ENCODE assay signal across 8 cellular contexts in genomic region chr17:7177210-7177953, GRCh38. TPM values are rescaled to one million over a fixed set of nuclear protein-coding genes. Genes with fewer than 3 reads are reported as not detected.
DNase-seq lines count a peak whose midpoint lies in the region; ATAC-seq and TF ChIP-seq lines count a peak whose summit lies in the region.

No MANE protein-coding gene starts in this region.

- WGBS in mammary epithelial cell (ENCODE audit: low coverage, missing lambda C conversion rate) = 6% methylated on average over 11 of the region's 31 CpGs
- 1% methylated on average over 30 of the region's 31 CpGs for WGBS in smooth muscle cell (ENCODE audit: low lambda C conversion rate)

- H3K9me3 ChIP-seq in mammary epithelial cell (replicated peaks; ENCODE audit: insufficient read depth, low read length) (no peaks in the 10 kb centered on the region), smooth muscle cell (replicated peaks; ENCODE audit: low read depth) (no peaks in the 10 kb centered on the region)

- no peak overlapping the region for H3K9ac ChIP-seq in mammary epithelial cell (ENCODE audit: insufficient read depth, low read length)
- peak overlapping the region; percentile 73 for H3K9ac ChIP-seq in smooth muscle cell (ENCODE audit: low read depth)

- no peak overlapping the region for H3K27ac ChIP-seq in mammary epithelial cell (ENCODE audit: insufficient read depth, low read depth, low read length)
- peak overlapping the region; percentile 9 for H3K27ac ChIP-seq in smooth muscle cell (ENCODE audit: low read depth)

- H3K79me2 ChIP-seq in mammary epithelial cell (ENCODE audit: insufficient read depth, low read length) (no peaks in the 10 kb centered on the region), smooth muscle cell (ENCODE audit: low read depth) (no peaks in the 10 kb centered on the region)

- H3K27me3 Mint-ChIP-seq in WTC11 (ENCODE audit: low read depth) = peaks cover 10% of the 10 kb centered on the region
- peaks cover 9% of the 10 kb centered on the region in 3 donors for H3K27me3 Mint-ChIP-seq in immature natural killer cell (ENCODE audit: low read depth in 3 of 3)

- H4K20me1 ChIP-seq in mammary epithelial cell (ENCODE audit: insufficient read depth, low read length) = no peaks in the 10 kb centered on the region
- no peaks in the 10 kb centered on the region for H4K20me1 ChIP-seq in smooth muscle cell (ENCODE audit: low read depth)

- dilution Hi-C loops in mammary epithelial cell (cut with HindIII; ENCODE audit: low sequenced_read_pairs) = loop anchor here (5.0 kb wide), 2 partner anchors 60 to 125 kb away; no protein-coding TSS in a partner anchor

- in situ Hi-C loops in mammary epithelial cell (cut with MboI; ENCODE audit: low sequenced_read_pairs in 2 of 2) = no loop called here

- no TSS peak for BruUV-seq in mammary epithelial cell (replicated peaks; lab: Mats Ljungman, UMichigan)

- H3K27me3 ChIP-seq in mammary epithelial cell (ENCODE audit: insufficient read depth, low read length) (peaks cover 3% of the 10 kb centered on the region), smooth muscle cell (ENCODE audit: low read depth) (no peaks in the 10 kb centered on the region)

- H3K4me1 Mint-ChIP-seq in WTC11 (peaks cover 12% of the 10 kb centered on the region), immature natural killer cell (peaks cover 10 to 11% of the 10 kb centered on the region in 2 donors)

- H3F3A ChIP-seq in smooth muscle cell (ENCODE audit: low read depth) = no peaks in the 10 kb centered on the region

- H3K4me2 ChIP-seq in mammary epithelial cell (ENCODE audit: insufficient read depth, low read depth, low read length) (peak overlapping the region; percentile 83), smooth muscle cell (peak overlapping the region; percentile 90)

- peak overlapping the region; percentile 80; the same call in 1 of the 2 replicates for H3K27ac Mint-ChIP-seq in WTC11
- H3K27ac Mint-ChIP-seq in immature natural killer cell = no peak overlapping the region

- H3K4me3 Mint-ChIP-seq in WTC11 = no peak overlapping the region
- peak overlapping the region in 3 of 5 donors; percentile 21 to 61 (median 58) for H3K4me3 Mint-ChIP-seq in immature natural killer cell

- POLR2A ChIA-PET in WTC11 (lab: Charles Lee) = interaction anchor here (1.3 to 1.9 kb wide), 4 partner anchors 43 to 142 kb away, joined by 3 to 8 read pairs (median 4); partner anchors contain the start of genes ACADVL and SLC16A13

- peaks cover 7% of the 10 kb centered on the region for H3K4me1 ChIP-seq in mammary epithelial cell (ENCODE audit: insufficient read depth, low read length)
- no peaks in the 10 kb centered on the region for H3K4me1 ChIP-seq in smooth muscle cell (ENCODE audit: low read depth)

- H3K36me3 Mint-ChIP-seq in WTC11 (no peaks in the 10 kb centered on the region; the same call in none of the 2 replicates), immature natural killer cell (no peaks in the 10 kb centered on the region)

- H3K36me3 ChIP-seq in mammary epithelial cell (ENCODE audit: insufficient read depth, low read length) (no peaks in the 10 kb centered on the region), smooth muscle cell (ENCODE audit: low read depth) (no peaks in the 10 kb centered on the region)

- DNase-seq in NCI-H146 (lab: John Stamatoyannopoulos, UW) (peak; percentile 52), WTC11 (ENCODE audit: low spot score) (peak; percentile 85), mammary epithelial cell (peak; percentile 37), immature natural killer cell (peak; percentile 56 to 57 (median 56)), smooth muscle cell (lab: John Stamatoyannopoulos, UW; ENCODE audit: unreplicated experiment) (peak; percentile 27)

- H2AFZ ChIP-seq in mammary epithelial cell (ENCODE audit: low read depth, low read length) (peak overlapping the region; percentile 85), smooth muscle cell (ENCODE audit: low read depth) (peak overlapping the region; percentile 36)

- peak; percentile 68 for ATAC-seq in WTC11
- no peak for ATAC-seq in HG03354 (IDR thresholded peaks at IDR 0.05; ENCODE audit: poor library complexity, severe bottlenecking, unreplicated experiment)
- no peak for ATAC-seq in HG03039 (IDR thresholded peaks at IDR 0.05; ENCODE audit: unreplicated experiment)

- H3K4me3 ChIP-seq in mammary epithelial cell (replicated peaks in 1 of 3; ENCODE audit: insufficient read depth in 1 of 3, low read depth in 2 of 3, low read length in 3 of 3) = peak overlapping the region; percentile 15 to 35 (median 20)
- H3K4me3 ChIP-seq in smooth muscle cell = peak overlapping the region; percentile 59

- intact Hi-C loops in mammary epithelial cell (cut with micrococcal nuclease) = loop anchor here (1.0 to 2.0 kb wide), 2 partner anchors 41 to 125 kb away; no protein-coding TSS in a partner anchor

- TF ChIP-seq CTCF in GM12873 (IDR thresholded peaks at IDR 0.05; ENCODE audit: insufficient read depth, low read depth, low read length, missing control alignments) (peak; percentile 94), WTC11 (IDR thresholded peaks at IDR 0.05) (peak; percentile 77), mammary epithelial cell (conservative IDR thresholded peaks at IDR 0.05 in 1 of 2, IDR thresholded peaks at IDR 0.05 in 1 of 2; ENCODE audit: extremely low read depth in 1 of 2, insufficient read depth in 1 of 2, low read depth in 1 of 2, low read length in 2 of 2) (peak; percentile 81 to 85), smooth muscle cell (IDR thresholded peaks at IDR 0.05; ENCODE audit: borderline replicate concordance, insufficient read depth, poor library complexity, severe bottlenecking) (peak; percentile 77)

- CTCF ChIA-PET in WTC11 (lab: Charles Lee) = interaction anchor here (0.6 to 4.5 kb wide), 43 partner anchors 9 to 262 kb away, joined by 3 to 75 read pairs (median 5); partner anchors contain the start of genes ACADVL, ASGR2, DLG4 and PHF23
- CTCF ChIA-PET in mammary epithelial cell (lab: Charles Lee; ENCODE audit: low non-redundant PET) = interaction anchor here (0.6 to 1.2 kb wide), 3 partner anchors 32 to 165 kb away, joined by 4 to 10 read pairs (median 5); partner anchors contain the start of gene RNASEK

- no peaks in the 10 kb centered on the region for H3K9me3 Mint-ChIP-seq in WTC11
- H3K9me3 Mint-ChIP-seq in immature natural killer cell = no peaks in the 10 kb centered on the region

TF ChIP-seq in WTC11, 78 proteins besides CTCF, POLR2A, EP300 and RAD21 (continues in another document):
- TF ChIP-seq, protein P1, sequence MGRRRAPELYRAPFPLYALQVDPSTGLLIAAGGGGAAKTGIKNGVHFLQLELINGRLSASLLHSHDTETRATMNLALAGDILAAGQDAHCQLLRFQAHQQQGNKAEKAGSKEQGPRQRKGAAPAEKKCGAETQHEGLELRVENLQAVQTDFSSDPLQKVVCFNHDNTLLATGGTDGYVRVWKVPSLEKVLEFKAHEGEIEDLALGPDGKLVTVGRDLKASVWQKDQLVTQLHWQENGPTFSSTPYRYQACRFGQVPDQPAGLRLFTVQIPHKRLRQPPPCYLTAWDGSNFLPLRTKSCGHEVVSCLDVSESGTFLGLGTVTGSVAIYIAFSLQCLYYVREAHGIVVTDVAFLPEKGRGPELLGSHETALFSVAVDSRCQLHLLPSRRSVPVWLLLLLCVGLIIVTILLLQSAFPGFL (CRISPR knock-in tag; IDR thresholded peaks at IDR 0.05; ENCODE audit: borderline replicate concordance) = no peak
- TF ChIP-seq, protein P2, sequence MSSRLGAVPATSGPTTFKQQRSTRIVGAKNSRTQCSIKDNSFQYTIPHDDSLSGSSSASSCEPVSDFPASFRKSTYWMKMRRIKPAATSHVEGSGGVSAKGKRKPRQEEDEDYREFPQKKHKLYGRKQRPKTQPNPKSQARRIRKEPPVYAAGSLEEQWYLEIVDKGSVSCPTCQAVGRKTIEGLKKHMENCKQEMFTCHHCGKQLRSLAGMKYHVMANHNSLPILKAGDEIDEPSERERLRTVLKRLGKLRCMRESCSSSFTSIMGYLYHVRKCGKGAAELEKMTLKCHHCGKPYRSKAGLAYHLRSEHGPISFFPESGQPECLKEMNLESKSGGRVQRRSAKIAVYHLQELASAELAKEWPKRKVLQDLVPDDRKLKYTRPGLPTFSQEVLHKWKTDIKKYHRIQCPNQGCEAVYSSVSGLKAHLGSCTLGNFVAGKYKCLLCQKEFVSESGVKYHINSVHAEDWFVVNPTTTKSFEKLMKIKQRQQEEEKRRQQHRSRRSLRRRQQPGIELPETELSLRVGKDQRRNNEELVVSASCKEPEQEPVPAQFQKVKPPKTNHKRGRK (CRISPR knock-in tag; IDR thresholded peaks at IDR 0.05; ENCODE audit: borderline replicate concordance) = no peak
- TF ChIP-seq ZNF423 (CRISPR knock-in tag; IDR thresholded peaks at IDR 0.05) = no peak
- no peak for TF ChIP-seq IRF2 (CRISPR knock-in tag; IDR thresholded peaks at IDR 0.05; ENCODE audit: borderline replicate concordance, low read depth)
- no peak for TF ChIP-seq ZNF317 (CRISPR knock-in tag; IDR thresholded peaks at IDR 0.05; ENCODE audit: borderline replicate concordance, low read depth)

RNA-seq across cellular contexts. Expression of gene ASGR1, which starts 1.8 kb away (rescaled TPM):
- 13.3 to 17.7 TPM (median 15.8 TPM) in 3 replicates for total RNA-seq in WTC11 (2021)
- total RNA-seq in mammary epithelial cell = under 1 TPM; under 0.01 to 0.61 TPM
- 0.25 TPM for polyA plus RNA-seq in mammary epithelial cell
- polyA minus RNA-seq in mammary epithelial cell = not detected
- polyA plus RNA-seq in immature natural killer cell = under 1 TPM; 0.55 to 0.84 (median 0.81) TPM
- total RNA-seq in smooth muscle cell = 1.2 and 3.6 TPM in 2 replicates
- polyA plus RNA-seq in smooth muscle cell = 4.2 and 11.0 TPM in 2 replicates

RNA-seq across cellular contexts. Expression of gene DLG4, which starts 42.3 kb away (rescaled TPM):
- total RNA-seq in WTC11 (2021) (47.1 to 59.7 TPM (median 48.0 TPM) in 3 replicates), mammary epithelial cell (10 to 100 TPM in 1 of 2 donors, 1 to 10 TPM in 1; 1.5 to 10.8 TPM), smooth muscle cell (9.4 and 12.3 TPM in 2 replicates)
- polyA plus RNA-seq in mammary epithelial cell (3.5 TPM), immature natural killer cell (under 1 TPM in 1 of 3 donors, not detected in 2; 0.36 TPM), smooth muscle cell (2.3 and 4.2 TPM in 2 replicates)
- 6.7 TPM for polyA minus RNA-seq in mammary epithelial cell

RNA-seq across cellular contexts. Expression of gene ACADVL, which starts 42.4 kb away (rescaled TPM):
- 213 to 236 TPM (median 221 TPM) in 3 replicates for total RNA-seq in WTC11 (2021)
- 100 to 1,000 TPM; 385 to 448 TPM for total RNA-seq in mammary epithelial cell
- polyA plus RNA-seq in mammary epithelial cell = 297 TPM
- polyA minus RNA-seq in mammary epithelial cell = 321 TPM
- polyA plus RNA-seq in immature natural killer cell = 100 to 1,000 TPM; 138 to 180 (median 141) TPM
- total RNA-seq in smooth muscle cell = 136 and 185 TPM in 2 replicates
- 331 and 541 TPM in 2 replicates for polyA plus RNA-seq in smooth muscle cell

RNA-seq across cellular contexts. Expression of gene DVL2, which starts 56.9 kb away (rescaled TPM):
- total RNA-seq in WTC11 (2021) = 57.6 to 67.3 TPM (median 59.8 TPM) in 3 replicates
- total RNA-seq in mammary epithelial cell = 10 to 100 TPM; 43.6 to 48.0 TPM
- 7.9 TPM for polyA plus RNA-seq in mammary epithelial cell
- polyA minus RNA-seq in mammary epithelial cell = 44.2 TPM
- 10 to 100 TPM; 19.4 to 28.5 (median 25.2) TPM for polyA plus RNA-seq in immature natural killer cell
- 26.1 and 31.8 TPM in 2 replicates for total RNA-seq in smooth muscle cell
- polyA plus RNA-seq in smooth muscle cell = 46.7 and 49.6 TPM in 2 replicates

Comparison
In these comparisons a context has a peak if more than half of its experiments do, and no peak if none do; other contexts are left out.
1. DNase-seq: peak in every context shown above with its lines; median percentile 85 in WTC11; 56 in immature natural killer cell; 52 in NCI-H146; 37 in mammary epithelial cell; 27 in smooth muscle cell.